Comparison of ENCODE assay signal across 25 cellular contexts in the genomic region with DNA sequence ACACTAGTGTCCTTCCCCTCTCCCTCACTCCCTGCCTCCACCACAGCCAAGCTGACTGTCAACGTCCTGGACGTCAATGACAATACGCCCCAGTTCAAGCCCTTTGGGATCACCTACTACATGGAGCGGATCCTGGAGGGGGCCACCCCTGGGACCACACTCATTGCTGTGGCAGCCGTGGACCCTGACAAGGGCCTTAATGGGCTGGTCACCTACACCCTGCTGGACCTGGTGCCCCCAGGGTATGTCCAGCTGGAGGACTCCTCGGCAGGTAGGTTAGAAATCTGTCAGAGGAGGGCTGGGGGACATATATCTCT.
"Had no signal": no experiment of that assay in that cellular context is flagged by ENCODE, and none has a peak within 500 bp of the region (broad histone marks: within the 10 kb centered on the region; RNA-seq: fewer than 3 reads in every experiment).

No MANE protein-coding gene starts in this region.

- H3K27me3 ChIP-seq: hepatocyte, neural progenitor cell, pancreas, suprapubic skin, upper lobe of right lung had no signal

- H3K27me3 Mint-ChIP-seq: stimulated activated naive CD8-positive, alpha-beta T cell treated with anti-CD3 and anti-CD28 coated beads, Interleukin-15, Interleukin-2, amounts not matched to agents 100 ng/mL and 50 ng/mL, for 24 hours had no signal

- H3K4me2 ChIP-seq: hepatocyte, neural progenitor cell had no signal

- H3K4me1 Mint-ChIP-seq: mesothelial cell of epicardium, nephron progenitor cell, neural progenitor cell had no signal

- H3K4me3 Mint-ChIP-seq: mesothelial cell of epicardium; natural killer cell; nephron progenitor cell; neural progenitor cell; stimulated activated effector memory CD8-positive, alpha-beta T cell treated with anti-CD3 and anti-CD28 coated beads, Interleukin-12 subunit alpha, Interleukin-12 subunit beta, amount 100 ng/mL, for 72 hours; stimulated activated naive CD8-positive, alpha-beta T cell treated with anti-CD3 and anti-CD28 coated beads, Interleukin-15, Interleukin-2, amounts not matched to agents 100 ng/mL and 50 ng/mL, for 24 hours had no signal

- H3K27ac Mint-ChIP-seq: mesothelial cell of epicardium, nephron progenitor cell, neural progenitor cell had no signal

- H3K9me3 Mint-ChIP-seq: mesothelial cell of epicardium; naive B cell; natural killer cell; nephron progenitor cell; neural progenitor cell; stimulated activated effector memory CD8-positive, alpha-beta T cell treated with anti-CD3 and anti-CD28 coated beads, Interleukin-12 subunit alpha, Interleukin-12 subunit beta, amount 100 ng/mL, for 72 hours; stimulated activated naive CD8-positive, alpha-beta T cell treated with anti-CD3 and anti-CD28 coated beads, Interleukin-15, Interleukin-2, amounts not matched to agents 100 ng/mL and 50 ng/mL, for 24 hours had no signal

- FAIRE-seq: pancreas, urothelium cell line had no signal

- H3K4me3 ChIP-seq: hepatocyte, left ventricle myocardium inferior, lung, neural progenitor cell, pancreas, prostate gland, skin epidermis, suprapubic skin, thoracic aorta, tibial artery, upper lobe of right lung had no signal

- DNase-seq: islet precursor cell; left ventricle myocardium inferior; mesendoderm; naive B cell; natural killer cell; nephron progenitor cell; nucleus accumbens; pancreas; retina; stimulated activated CD4-positive, alpha-beta T cell treated with anti-CD3 and anti-CD28 coated beads, Interleukin-4, amount 100 ng/mL, for 24 hours; stimulated activated naive CD4-positive, alpha-beta T cell; tibial artery; trophoblast cell; upper lobe of right lung had no signal

- H2AFZ ChIP-seq: hepatocyte, neural progenitor cell had no signal

- H3K79me2 ChIP-seq: hepatocyte had no signal

- H3K36me3 ChIP-seq: left ventricle myocardium inferior, neural progenitor cell, pancreas, prostate gland, suprapubic skin, thoracic aorta, tibial artery, upper lobe of right lung had no signal

- H3K27ac ChIP-seq: hepatocyte, left ventricle myocardium inferior, neural progenitor cell, pancreas, prostate gland, skin epidermis, suprapubic skin, thoracic aorta, tibial artery, upper lobe of right lung had no signal

- H3K9ac ChIP-seq: neural progenitor cell had no signal

- H3K9me3 ChIP-seq: left ventricle myocardium inferior, pancreas, prostate gland, suprapubic skin, thoracic aorta, tibial artery, upper lobe of right lung had no signal

- H3K36me3 Mint-ChIP-seq: mesothelial cell of epicardium; natural killer cell; neural progenitor cell; stimulated activated effector memory CD8-positive, alpha-beta T cell treated with anti-CD3 and anti-CD28 coated beads, Interleukin-12 subunit alpha, Interleukin-12 subunit beta, amount 100 ng/mL, for 72 hours had no signal

- H3K4me1 ChIP-seq: left ventricle myocardium inferior, neural progenitor cell, pancreas, prostate gland, suprapubic skin, tibial artery, upper lobe of right lung had no signal
